Comparison of ENCODE assay signal across 16 cellular contexts in genomic region chr6:163323719-163324118, GRCh38.
DNase-seq lines count a peak whose midpoint lies in the region.
"Had no signal": no experiment of that assay in that cellular context is flagged by ENCODE, and none has a peak within 500 bp of the region (broad histone marks: within the 10 kb centered on the region; RNA-seq: fewer than 3 reads in every experiment).

No MANE protein-coding gene starts in this region.

- no peaks in the 10 kb centered on the region for H3K4me1 Mint-ChIP-seq in activated naive CD8-positive, alpha-beta T cell treated with anti-CD3 and anti-CD28 coated beads for 36 hours
- H3K4me1 Mint-ChIP-seq: GM23338 had no signal

- peak; percentile 60 for DNase-seq in Ammon's horn (ENCODE audit: low spot score)
- DNase-seq in caudate nucleus (lab: John Stamatoyannopoulos, UW) = peak in 17 of 61 donors; percentile 24 to 74 (median 41)
- DNase-seq in medulla oblongata (ENCODE audit: extremely low spot score) = peak; percentile 74
- peak in 9 of 49 donors; percentile 33 to 70 (median 41) for DNase-seq in substantia nigra (lab: John Stamatoyannopoulos, UW)
- DNase-seq in activated naive CD8-positive, alpha-beta T cell treated with anti-CD3 and anti-CD28 coated beads for 36 hours = no peak
- no peak for DNase-seq in G401 (ENCODE audit: low spot score)
- DNase-seq in amniotic stem cell (lab: John Stamatoyannopoulos, UW) = no peak
- DNase-seq: KBM-7, MV-4-11, NCI-H1417, NCI-H2029, NCI-H2171 treated with DMSO at 0.1 percent for 48 hours, NCI-H748 treated with DMSO at 0.1 percent for 48 hours, OCI-M1 had no signal

- H3K4me3 Mint-ChIP-seq in activated naive CD8-positive, alpha-beta T cell treated with anti-CD3 and anti-CD28 coated beads for 36 hours = no peak overlapping the region
- H3K4me3 Mint-ChIP-seq: GM23338 had no signal

- no peaks in the 10 kb centered on the region for H3K36me3 Mint-ChIP-seq in activated naive CD8-positive, alpha-beta T cell treated with anti-CD3 and anti-CD28 coated beads for 36 hours

- H3K27ac ChIP-seq in caudate nucleus (ENCODE audit: low read depth, low read length) = peak overlapping the region; percentile 95
- H3K27ac ChIP-seq in substantia nigra (ENCODE audit: low read depth, low read length, poor library complexity, severe bottlenecking) = peak overlapping the region; percentile 100
- H3K27ac ChIP-seq: C4-2B had no signal

- peaks cover 22% of the 10 kb centered on the region for H3K27me3 Mint-ChIP-seq in activated naive CD8-positive, alpha-beta T cell treated with anti-CD3 and anti-CD28 coated beads for 36 hours

- peaks cover 3% of the 10 kb centered on the region for H3K9me3 Mint-ChIP-seq in activated naive CD8-positive, alpha-beta T cell treated with anti-CD3 and anti-CD28 coated beads for 36 hours

- in situ Hi-C loops in G401 (cut with HindIII; ENCODE audit: low sequenced_read_pairs) = no loop called here

- no peak overlapping the region for H3K27ac Mint-ChIP-seq in activated naive CD8-positive, alpha-beta T cell treated with anti-CD3 and anti-CD28 coated beads for 36 hours
- H3K27ac Mint-ChIP-seq: GM23338 had no signal

Comparison
In these comparisons a context has a peak if more than half of its experiments do, and no peak if none do; other contexts are left out.
1. DNase-seq: peak in Ammon's horn (single experiment) and medulla oblongata (single experiment); none in activated naive CD8-positive, alpha-beta T cell treated with anti-CD3 and anti-CD28 coated beads for 36 hours (single experiment), G401 (single experiment) and amniotic stem cell (single experiment).